19 cellular contexts compared by ENCODE assay signal in genomic region chr3:32841341-32841740, GRCh38. TPM values are rescaled to one million over a fixed set of nuclear protein-coding genes. Genes with fewer than 3 reads are reported as not detected.
"Had no signal": no experiment of that assay in that cellular context is flagged by ENCODE, and none has a peak within 500 bp of the region (broad histone marks: within the 10 kb centered on the region; RNA-seq: fewer than 3 reads in every experiment).

No MANE protein-coding gene starts in this region.

- H3K4me2 ChIP-seq: smooth muscle cell had no signal

- DNase-seq: activated CD4-positive, alpha-beta memory T cell treated with anti-CD3 and anti-CD28 coated beads, Interleukin-2, amount 10 ng/mL, durations not matched to agents 7 days and 5 days; activated gamma-delta T cell; activated naive CD8-positive, alpha-beta T cell treated with anti-CD3 and anti-CD28 coated beads, Interleukin-2, amount 10 ng/mL, durations not matched to agents 7 days and 5 days; activated T-cell treated with anti-CD3 and anti-CD28 coated beads, Interleukin-2, amount 50 U/mL, for 48 hours; anterior cingulate cortex; dorsolateral prefrontal cortex; esophagus squamous epithelium; foreskin fibroblast; left ventricle myocardium superior; posterior cingulate gyrus; right cardiac atrium; SW 1271; transverse colon had no signal

- H3K9me3 ChIP-seq: breast epithelium, esophagus squamous epithelium, transverse colon had no signal

- H3K36me3 Mint-ChIP-seq: activated naive CD8-positive, alpha-beta T cell treated with anti-CD3 and anti-CD28 coated beads, Interleukin-2, amount 10 ng/mL, durations not matched to agents 7 days and 5 days; mesothelial cell of epicardium; stimulated activated memory B cell treated with anti-CD40 and anti-IgM and Interleukin-4, amounts not matched to agents 10 μg/mL and 1 μg/mL and 100 μg/mL, for 72 hours had no signal

- H3K27me3 ChIP-seq: breast epithelium, transverse colon had no signal

- H3K9me3 Mint-ChIP-seq: activated CD4-positive, alpha-beta memory T cell treated with anti-CD3 and anti-CD28 coated beads, Interleukin-2, amount 10 ng/mL, durations not matched to agents 7 days and 5 days; activated naive CD8-positive, alpha-beta T cell treated with anti-CD3 and anti-CD28 coated beads, Interleukin-2, amount 10 ng/mL, durations not matched to agents 7 days and 5 days; mesothelial cell of epicardium; stimulated activated memory B cell treated with anti-CD40 and anti-IgM and Interleukin-4, amounts not matched to agents 10 μg/mL and 1 μg/mL and 100 μg/mL, for 72 hours had no signal

- H3K4me1 ChIP-seq: breast epithelium, transverse colon had no signal

- H3K36me3 ChIP-seq: breast epithelium, esophagus squamous epithelium, transverse colon had no signal

- H3K27ac Mint-ChIP-seq: activated CD4-positive, alpha-beta memory T cell treated with anti-CD3 and anti-CD28 coated beads, Interleukin-2, amount 10 ng/mL, durations not matched to agents 7 days and 5 days; stimulated activated memory B cell treated with anti-CD40 and anti-IgM and Interleukin-4, amounts not matched to agents 10 μg/mL and 1 μg/mL and 100 μg/mL, for 72 hours had no signal

- H3K4me3 Mint-ChIP-seq: activated CD4-positive, alpha-beta memory T cell treated with anti-CD3 and anti-CD28 coated beads, Interleukin-2, amount 10 ng/mL, durations not matched to agents 7 days and 5 days; activated naive CD8-positive, alpha-beta T cell treated with anti-CD3 and anti-CD28 coated beads, Interleukin-2, amount 10 ng/mL, durations not matched to agents 7 days and 5 days; mesothelial cell of epicardium; stimulated activated memory B cell treated with anti-CD40 and anti-IgM and Interleukin-4, amounts not matched to agents 10 μg/mL and 1 μg/mL and 100 μg/mL, for 72 hours had no signal

- H3K27ac ChIP-seq: breast epithelium, dorsolateral prefrontal cortex, esophagus squamous epithelium, transverse colon had no signal

- H3K4me3 ChIP-seq: breast epithelium, dorsolateral prefrontal cortex, esophagus squamous epithelium, smooth muscle cell, transverse colon had no signal

RNA-seq across cellular contexts. Expression of gene TRIM71, which starts 23.5 kb away (rescaled TPM):
- total RNA-seq: activated CD4-positive, alpha-beta memory T cell treated with anti-CD3 and anti-CD28 coated beads, Interleukin-2, amount 10 ng/mL, durations not matched to agents 7 days and 5 days; activated naive CD8-positive, alpha-beta T cell treated with anti-CD3 and anti-CD28 coated beads, Interleukin-2, amount 10 ng/mL, durations not matched to agents 7 days and 5 days; esophagus squamous epithelium; left ventricle myocardium superior; myocyte; right cardiac atrium; transverse colon had no signal
- polyA plus RNA-seq: keratinocyte, right cardiac atrium had no signal
